ENCODE assay signal across 1 cellular context in genomic region chr11:10858505-10859360, GRCh38.
TF ChIP-seq lines count a peak whose summit lies in the region.

No MANE protein-coding gene starts in this region.

TF ChIP-seq in HepG2, 621 proteins besides CTCF, POLR2A, EP300 and RAD21 (continued from another document and continues in another):
- TF ChIP-seq NONO (IDR thresholded peaks at IDR 0.05), result no peak
- TF ChIP-seq NONO (CRISPR knock-in tag; conservative IDR thresholded peaks at IDR 0.05), result peak; percentile 61; the same call in 1 of the 2 replicates
- no peak for TF ChIP-seq NPAS2 (CRISPR knock-in tag; IDR thresholded peaks at IDR 0.05; ENCODE audit: borderline replicate concordance)
- TF ChIP-seq ZMYM2 (CRISPR knock-in tag; IDR thresholded peaks at IDR 0.05), result peak; percentile 63; the same call in 1 of the 2 replicates
- TF ChIP-seq ZNF878 (CRISPR knock-in tag; IDR thresholded peaks at IDR 0.05), result 0 out of 2 replicates have a peak, but pooled peaks have one; percentile 72
- TF ChIP-seq NBN (conservative IDR thresholded peaks at IDR 0.05), result no peak
- peak; percentile 65 for TF ChIP-seq AGO2 (optimal IDR thresholded peaks at IDR 0.05; ENCODE audit: low read depth, low read length)
- TF ChIP-seq ZFP36 (IDR thresholded peaks at IDR 0.05; ENCODE audit: borderline replicate concordance, low read depth, low read length, partially characterized antibody), result no peak
- 0 out of 2 replicates have a peak, but pooled peaks have one; percentile 53 for TF ChIP-seq HINFP (CRISPR knock-in tag; IDR thresholded peaks at IDR 0.05; ENCODE audit: low read depth)
- 0 out of 2 replicates have a peak, but pooled peaks have one; percentile 25 for TF ChIP-seq ZNF605 (CRISPR knock-in tag; IDR thresholded peaks at IDR 0.05)
- TF ChIP-seq ZNF891 (CRISPR knock-in tag; IDR thresholded peaks at IDR 0.05), result peak; percentile 50; the same call in 1 of the 2 replicates
- peak; percentile 69; the same call in 1 of the 2 replicates for TF ChIP-seq ZNF569 (CRISPR knock-in tag; IDR thresholded peaks at IDR 0.05; ENCODE audit: borderline replicate concordance)
- TF ChIP-seq ZFP90 (CRISPR knock-in tag; IDR thresholded peaks at IDR 0.05; ENCODE audit: borderline replicate concordance), result no peak; the same call in 1 of the 2 replicates
- TF ChIP-seq RORA (CRISPR knock-in tag; IDR thresholded peaks at IDR 0.05), result no peak
- no peak for TF ChIP-seq YEATS2 (CRISPR knock-in tag; IDR thresholded peaks at IDR 0.05; ENCODE audit: borderline replicate concordance)
- peak; percentile 26; the same call in 1 of the 2 replicates for TF ChIP-seq HNF4A (CRISPR knock-in tag; IDR thresholded peaks at IDR 0.05)
- no peak for TF ChIP-seq FOXP4 (CRISPR knock-in tag; IDR thresholded peaks at IDR 0.05)
- TF ChIP-seq MAX (IDR thresholded peaks at IDR 0.05), result peak; percentile 45; the same call in 1 of the 2 replicates
- no peak; the same call in 1 of the 2 replicates for TF ChIP-seq SMYD3 (CRISPR knock-in tag; IDR thresholded peaks at IDR 0.05)
- no peak for TF ChIP-seq ZNF296 (CRISPR knock-in tag; conservative IDR thresholded peaks at IDR 0.05)
- peak; percentile 42; the same call in 1 of the 2 replicates for TF ChIP-seq HOXA9 (CRISPR knock-in tag; IDR thresholded peaks at IDR 0.05; ENCODE audit: borderline replicate concordance)
- no peak for TF ChIP-seq ZNF318 (CRISPR knock-in tag; IDR thresholded peaks at IDR 0.05)
- no peak for TF ChIP-seq JUNB (CRISPR knock-in tag; IDR thresholded peaks at IDR 0.05; ENCODE audit: borderline replicate concordance)
- TF ChIP-seq PRMT3 (CRISPR knock-in tag; IDR thresholded peaks at IDR 0.05; ENCODE audit: borderline replicate concordance, low read depth), result 0 out of 2 replicates have a peak, but pooled peaks have one; percentile 70
- 0 out of 2 replicates have a peak, but pooled peaks have one; percentile 13 for TF ChIP-seq YEATS4 (CRISPR knock-in tag; IDR thresholded peaks at IDR 0.05; ENCODE audit: borderline replicate concordance)
- TF ChIP-seq SCMH1 (CRISPR knock-in tag; IDR thresholded peaks at IDR 0.05; ENCODE audit: borderline replicate concordance), result no peak
- no peak for TF ChIP-seq KDM2A (CRISPR knock-in tag; IDR thresholded peaks at IDR 0.05; ENCODE audit: borderline replicate concordance, low read depth)
- 0 out of 2 replicates have a peak, but pooled peaks have one; percentile 0 for TF ChIP-seq KDM5A (IDR thresholded peaks at IDR 0.05; ENCODE audit: borderline replicate concordance, low read length)
- TF ChIP-seq BRD4 (CRISPR knock-in tag; IDR thresholded peaks at IDR 0.05), result 0 out of 2 replicates have a peak, but pooled peaks have one; percentile 49
- TF ChIP-seq ZFP91 (CRISPR knock-in tag; IDR thresholded peaks at IDR 0.05; ENCODE audit: borderline replicate concordance), result peak; percentile 46; the same call in 1 of the 2 replicates
- TF ChIP-seq ZNF235 (CRISPR knock-in tag; IDR thresholded peaks at IDR 0.05; ENCODE audit: borderline replicate concordance), result peak; percentile 25; the same call in 1 of the 2 replicates
- TF ChIP-seq ASH2L (IDR thresholded peaks at IDR 0.05; ENCODE audit: insufficient read length, low read depth, low read length), result no peak
- TF ChIP-seq CENPX (CRISPR knock-in tag; IDR thresholded peaks at IDR 0.05), result no peak
- TF ChIP-seq SMAD9 (CRISPR knock-in tag; IDR thresholded peaks at IDR 0.05), result no peak
- no peak for TF ChIP-seq MIER2 (CRISPR knock-in tag; IDR thresholded peaks at IDR 0.05)
- no peak for TF ChIP-seq ZNF143 (CRISPR knock-in tag; IDR thresholded peaks at IDR 0.05)
- TF ChIP-seq ZNF17 (CRISPR knock-in tag; IDR thresholded peaks at IDR 0.05), result peak; percentile 68; the same call in 1 of the 2 replicates
- TF ChIP-seq NFKBIZ (CRISPR knock-in tag; IDR thresholded peaks at IDR 0.05), result no peak
- 0 out of 2 replicates have a peak, but pooled peaks have one; percentile 32 for TF ChIP-seq ATF3 (CRISPR knock-in tag; IDR thresholded peaks at IDR 0.05)
- 0 out of 2 replicates have a peak, but pooled peaks have one; percentile 2 for TF ChIP-seq SP5 (CRISPR knock-in tag; IDR thresholded peaks at IDR 0.05; ENCODE audit: borderline replicate concordance, low read depth)
- 0 out of 2 replicates have a peak, but pooled peaks have one; percentile 16 for TF ChIP-seq NR2C2 (CRISPR knock-in tag; IDR thresholded peaks at IDR 0.05; ENCODE audit: borderline replicate concordance)
- TF ChIP-seq ZNF782 (CRISPR knock-in tag; IDR thresholded peaks at IDR 0.05; ENCODE audit: borderline replicate concordance), result no peak
- peak; percentile 77; the same call in 1 of the 2 replicates for TF ChIP-seq ZNF292 (CRISPR knock-in tag; IDR thresholded peaks at IDR 0.05; ENCODE audit: borderline replicate concordance, low read depth)
- 0 out of 2 replicates have a peak, but pooled peaks have one; percentile 77 for TF ChIP-seq SNAPC5 (CRISPR knock-in tag; IDR thresholded peaks at IDR 0.05; ENCODE audit: borderline replicate concordance)
- TF ChIP-seq ZNF276 (CRISPR knock-in tag; IDR thresholded peaks at IDR 0.05; ENCODE audit: low read depth), result peak; percentile 61; the same call in 1 of the 2 replicates
- no peak for TF ChIP-seq RFXANK (CRISPR knock-in tag; IDR thresholded peaks at IDR 0.05)
- no peak for TF ChIP-seq RFX1 (IDR thresholded peaks at IDR 0.05)
- peak; percentile 56; the same call in 1 of the 2 replicates for TF ChIP-seq ZNF468 (CRISPR knock-in tag; IDR thresholded peaks at IDR 0.05)
- TF ChIP-seq ZNF354B (CRISPR knock-in tag; IDR thresholded peaks at IDR 0.05), result no peak
- TF ChIP-seq ZSCAN5A (CRISPR knock-in tag; IDR thresholded peaks at IDR 0.05; ENCODE audit: borderline replicate concordance), result no peak
